In genomic region chr18:74292541-74292858, GRCh38 we compare ENCODE assay signal across 8 cellular contexts. TPM values are rescaled to one million over a fixed set of nuclear protein-coding genes. Genes with fewer than 3 reads are reported as not detected.
DNase-seq lines count a peak whose midpoint lies in the region; ATAC-seq and TF ChIP-seq lines count a peak whose summit lies in the region.

No MANE protein-coding gene starts in this region.

- peaks cover 5% of the 10 kb centered on the region; the same call in 1 of the 2 replicates for H3K9me3 ChIP-seq in AG04450 (ENCODE audit: control insufficient read depth, insufficient read depth, low read length)
- H3K9me3 ChIP-seq in HUES6 (ENCODE audit: control insufficient read depth, insufficient read depth, low read depth, low read length), result no peaks in the 10 kb centered on the region
- no peaks in the 10 kb centered on the region for H3K9me3 ChIP-seq in muscle layer of duodenum (ENCODE audit: control insufficient read depth in 1 of 2, low read length in 2 of 2)

- peak overlapping the region; percentile 97 for H3K4me3 ChIP-seq in AG04450 (ENCODE audit: low read depth, low read length)
- H3K4me3 ChIP-seq in HUES6 (ENCODE audit: low read depth, low read length), result peak overlapping the region; percentile 85
- peak overlapping the region; percentile 80 to 97 for H3K4me3 ChIP-seq in muscle layer of duodenum (ENCODE audit: low read depth in 1 of 2, low read length in 2 of 2)

- peak overlapping the region; percentile 77 for H3K9ac ChIP-seq in HUES6 (ENCODE audit: low read length)

- H3K36me3 Mint-ChIP-seq in chondrocyte (ENCODE audit: low read depth), result no peaks in the 10 kb centered on the region

- TF ChIP-seq CTCF in AG04450 (IDR thresholded peaks at IDR 0.05; ENCODE audit: low read depth, low read length), result no peak
- TF ChIP-seq CTCF in chondrocyte (IDR thresholded peaks at IDR 0.05), result no peak

- H3K27me3 ChIP-seq in AG04450 (ENCODE audit: control insufficient read depth, insufficient read depth, low read length) (no peaks in the 10 kb centered on the region), HUES6 (ENCODE audit: control insufficient read depth, insufficient read depth, low read length) (no peaks in the 10 kb centered on the region), muscle layer of duodenum (ENCODE audit: low read depth, low read length) (no peaks in the 10 kb centered on the region)

- H3K4me1 ChIP-seq in HUES6 (ENCODE audit: control insufficient read depth, insufficient read depth, low read length) (peaks cover 25% of the 10 kb centered on the region), muscle layer of duodenum (ENCODE audit: control insufficient read depth in 1 of 2, insufficient read depth in 2 of 2, low read length in 2 of 2) (peaks cover 13 to 14% of the 10 kb centered on the region in 2 donors)

- no peaks in the 10 kb centered on the region for H3K9me3 Mint-ChIP-seq in chondrocyte (ENCODE audit: low read depth)

- H3K27ac ChIP-seq in AG04450 (ENCODE audit: low read depth, low read length), result peak overlapping the region; percentile 21
- peak overlapping the region; percentile 41; the same call in 1 of the 2 replicates for H3K27ac ChIP-seq in HUES6 (ENCODE audit: low read depth, low read length)
- peak overlapping the region; percentile 49 for H3K27ac ChIP-seq in muscle layer of duodenum (ENCODE audit: low read length)

- ATAC-seq in HG03135 (IDR thresholded peaks at IDR 0.05; ENCODE audit: unreplicated experiment), result no peak
- no peak for ATAC-seq in HG03342 (IDR thresholded peaks at IDR 0.05; ENCODE audit: unreplicated experiment)

- H3K27ac Mint-ChIP-seq in chondrocyte (ENCODE audit: unreplicated experiment), result peak overlapping the region; percentile 24

- DNase-seq in AG04450 (ENCODE audit: low read depth, low spot score) (no peak), chondrocyte (ENCODE audit: low spot score) (no peak), DMS79 (lab: John Stamatoyannopoulos, UW) (no peak), NCI-H146 treated with DMSO at 0.1 percent for 48 hours (lab: John Stamatoyannopoulos, UW; ENCODE audit: unreplicated experiment) (no peak)

- H3K4me3 Mint-ChIP-seq in chondrocyte (ENCODE audit: unreplicated experiment), result peak overlapping the region; percentile 92

- H3K36me3 ChIP-seq in HUES6 (ENCODE audit: control insufficient read depth, insufficient read depth, low read length), result peaks cover 5% of the 10 kb centered on the region; the same call in 1 of the 2 replicates
- H3K36me3 ChIP-seq in muscle layer of duodenum (ENCODE audit: control insufficient read depth in 1 of 2, insufficient read depth in 2 of 2, low read length in 2 of 2), result no peaks in the 10 kb centered on the region

- no peaks in the 10 kb centered on the region for H3K27me3 Mint-ChIP-seq in chondrocyte (ENCODE audit: low read depth)

- H3K4me1 Mint-ChIP-seq in chondrocyte (ENCODE audit: low read depth), result peaks cover 27% of the 10 kb centered on the region

- CTCF ChIA-PET in AG04450 (lab: Charles Lee), result no interaction called here

- POLR2A ChIA-PET in AG04450 (lab: Yijun Ruan, JAX), result no interaction called here

RNA-seq across cellular contexts. Expression of gene CYB5A, which starts 0.7 kb away (rescaled TPM):
- polyA plus RNA-seq in AG04450 (2011; rRNA removed), result 93.5 and 95.2 TPM in 2 replicates
- polyA minus RNA-seq in AG04450 (2011; rRNA and poly(A)+ RNA removed), result 36.1 and 38.0 TPM in 2 replicates
- 29.9 to 30.7 TPM (median 30.1 TPM) in 3 replicates for total RNA-seq in chondrocyte

RNA-seq across cellular contexts. Expression of gene C18orf63, which starts 23.1 kb away (rescaled TPM):
- not detected in 2 replicates for polyA plus RNA-seq in AG04450 (2011; rRNA removed)
- not detected in 2 replicates for polyA minus RNA-seq in AG04450 (2011; rRNA and poly(A)+ RNA removed)
- not detected in 3 replicates for total RNA-seq in chondrocyte
